In the genomic region with DNA sequence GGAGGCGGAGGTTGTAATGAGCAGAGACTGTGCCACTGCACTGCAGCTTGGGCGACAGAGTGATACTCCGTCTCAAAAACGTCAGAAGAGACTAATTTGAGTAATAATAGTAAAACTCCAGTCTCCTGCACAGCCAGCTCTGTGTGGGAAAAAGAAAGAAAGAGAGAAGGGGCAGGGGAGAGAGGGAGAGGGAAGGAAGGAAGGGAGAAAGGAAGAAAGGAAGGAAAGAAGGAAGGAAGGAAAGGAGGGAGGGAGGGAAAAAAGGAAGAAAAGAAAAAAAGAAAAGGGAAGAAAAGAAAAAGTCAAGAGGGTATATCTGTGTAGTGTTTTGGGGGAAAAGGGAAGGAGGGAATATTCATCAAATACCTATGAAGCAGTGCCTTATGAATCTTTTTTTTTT, we compare ENCODE assay signal across 35 cellular contexts. TPM values are rescaled to one million over a fixed set of nuclear protein-coding genes. Genes with fewer than 3 reads are reported as not detected.
"Had no signal": no experiment of that assay in that cellular context is flagged by ENCODE, and none has a peak within 500 bp of the region (broad histone marks: within the 10 kb centered on the region; RNA-seq: fewer than 3 reads in every experiment).

No MANE protein-coding gene starts in this region.

- ATAC-seq: Panc1, Right ventricle myocardium inferior, SK-N-SH treated with all-trans-retinoic acid at 6 μM for 48 hours had no signal

- H3K9me3 ChIP-seq: MG63, SJCRH30 had no signal

- H3K27ac ChIP-seq: KMS-11, PC-9, RWPE1, SJCRH30, SK-N-MC had no signal

- H2AFZ ChIP-seq: PC-9 had no signal

- H3K36me3 ChIP-seq: MG63, SJCRH30 had no signal

- H3K9ac ChIP-seq: KMS-11 had no signal

- H3K4me1 ChIP-seq: SJCRH30 had no signal

- H3K4me2 ChIP-seq: KMS-11, PC-9 had no signal

- DNase-seq: Kasumi-1, MG63, NCI-H1048, NCI-H1092 treated with DMSO at 0.1 percent for 48 hours, NCI-H1105 treated with DMSO at 0.1 percent for 48 hours, NCI-H1417, NCI-H1436, NCI-H146, NCI-H1694, NCI-H187, NCI-H1930, NCI-H2029 treated with DMSO at 0.1 percent for 48 hours, NCI-H2081 treated with DMSO at 0.1 percent for 48 hours, NCI-H2107, NCI-H2171, NCI-H226, NCI-H446 treated with DMSO at 0.1 percent for 48 hours, NCI-H510A, NCI-H524, NCI-H526, NCI-H69, NCI-H748 treated with DMSO at 0.1 percent for 48 hours, NCI-H82, PC-9, SHP77, SIG-M5, SJCRH30 had no signal

- H3K4me3 ChIP-seq: MG63, PC-9, SJCRH30, SK-N-MC had no signal

- FAIRE-seq: RCC 7860 had no signal

- H3K27me3 ChIP-seq: MG63, SJCRH30 had no signal

RNA-seq across cellular contexts. Expression of a gene that starts 29.5 kb away (rescaled TPM):
- total RNA-seq: M059J had no signal

RNA-seq across cellular contexts. Expression of a gene that starts 53.6 kb away (rescaled TPM):
- total RNA-seq: SJCRH30 had no signal
